15 cellular contexts compared by ENCODE assay signal in the genomic region with DNA sequence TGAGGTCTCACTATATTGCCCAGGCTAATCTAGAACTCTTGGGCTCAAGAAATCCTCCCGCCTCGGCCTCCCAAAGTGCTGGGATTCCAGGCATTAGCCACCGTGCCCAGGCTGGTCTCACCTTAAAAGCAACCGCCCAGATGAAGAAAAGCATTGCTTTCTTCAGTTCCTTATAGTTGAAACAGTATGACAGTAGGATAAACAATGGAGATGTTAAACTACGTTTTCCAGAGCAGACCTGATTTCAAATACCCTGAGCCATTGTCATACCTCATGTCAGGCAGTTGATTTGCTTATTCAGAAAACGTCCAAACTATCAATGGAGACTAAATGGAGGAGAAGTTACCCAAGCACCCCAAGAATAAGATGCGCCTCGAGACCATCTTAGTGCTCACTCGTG. TPM values are rescaled to one million over a fixed set of nuclear protein-coding genes. Genes with fewer than 3 reads are reported as not detected.
DNase-seq lines count a peak whose midpoint lies in the region; ATAC-seq and TF ChIP-seq lines count a peak whose summit lies in the region.
"Had no signal": no experiment of that assay in that cellular context is flagged by ENCODE, and none has a peak within 500 bp of the region (broad histone marks: within the 10 kb centered on the region; RNA-seq: fewer than 3 reads in every experiment).

No MANE protein-coding gene starts in this region.

- no peaks in the 10 kb centered on the region for H3K9me3 Mint-ChIP-seq in T-helper 2 cell treated with Interferon-gamma antibody and Interleukin-4, amounts not matched to agents 5 μg/mL and 100 μg/mL, for 36 hours
- H3K9me3 Mint-ChIP-seq: dendritic cell treated with granulocyte-macrophage colony-stimulating factor and Interleukin-4, amounts not matched to agents 40 ng/mL and 50 ng/mL, for 4 days had no signal

- CTCF ChIA-PET in OCI-LY7 (lab: Charles Lee; ENCODE audit: unreplicated experiment) = interaction anchor here (1.1 kb wide), 1 partner anchor 28 kb away, joined by 3 read pairs; no protein-coding TSS in a partner anchor

- H3K79me2 ChIP-seq in OCI-LY7 (ENCODE audit: insufficient read depth, low read depth, low read length) = peaks cover 19% of the 10 kb centered on the region; the same call in 1 of the 2 replicates

- DNase-seq in T-helper 2 cell treated with Interferon-gamma antibody and Interleukin-4, amounts not matched to agents 5 μg/mL and 100 μg/mL, for 36 hours (ENCODE audit: low spot score) = no peak
- DNase-seq in T-helper 2 cell = no peak
- peak; percentile 50 for DNase-seq in OCI-LY7 (ENCODE audit: low spot score)
- DNase-seq in activated CD4-positive, CD25-positive, alpha-beta regulatory T cell treated with anti-CD3 and anti-CD28 coated beads, Interleukin-2, amount 50 U/mL, for 72 hours = no peak
- DNase-seq in C1 segment of cervical spinal cord (lab: John Stamatoyannopoulos, UW) = no peak
- DNase-seq in nucleus accumbens (lab: John Stamatoyannopoulos, UW) = no peak
- DNase-seq: Calu3, NCI-H187, NCI-H748 treated with DMSO at 0.1 percent for 48 hours, right cardiac atrium had no signal

- no peaks in the 10 kb centered on the region for H4K20me1 ChIP-seq in OCI-LY7 (ENCODE audit: insufficient read depth, low read length)

- H3K36me3 ChIP-seq in OCI-LY7 (ENCODE audit: insufficient read depth, low read length) (no peaks in the 10 kb centered on the region), skeletal muscle tissue (ENCODE audit: control insufficient read depth in 3 of 3, insufficient read depth in 3 of 3, low read length in 3 of 3) (no peaks in the 10 kb centered on the region)
- H3K36me3 ChIP-seq: thoracic aorta had no signal

- no peak overlapping the region for H3K27ac Mint-ChIP-seq in T-helper 2 cell treated with Interferon-gamma antibody and Interleukin-4, amounts not matched to agents 5 μg/mL and 100 μg/mL, for 36 hours
- H3K27ac Mint-ChIP-seq: dendritic cell treated with granulocyte-macrophage colony-stimulating factor and Interleukin-4, amounts not matched to agents 40 ng/mL and 50 ng/mL, for 4 days had no signal

- intact Hi-C loops in OCI-LY7 (cut with micrococcal nuclease; ENCODE audit: unreplicated experiment) = loop anchor here (1.0 to 5.0 kb wide), 2 partner anchors 27 to 778 kb away; no protein-coding TSS in a partner anchor

- peak; percentile 17; the same call in 1 of the 2 replicates for TF ChIP-seq CTCF in OCI-LY7 (conservative IDR thresholded peaks at IDR 0.05; ENCODE audit: low read length)

- no peaks in the 10 kb centered on the region for H3K27me3 Mint-ChIP-seq in T-helper 2 cell treated with Interferon-gamma antibody and Interleukin-4, amounts not matched to agents 5 μg/mL and 100 μg/mL, for 36 hours (ENCODE audit: low read depth)

- peaks cover 25% of the 10 kb centered on the region for H3K4me1 Mint-ChIP-seq in T-helper 2 cell treated with Interferon-gamma antibody and Interleukin-4, amounts not matched to agents 5 μg/mL and 100 μg/mL, for 36 hours (ENCODE audit: low read depth)

- TSS peak; percentile 65 for BruUV-seq in OCI-LY7 (replicated peaks; lab: Mats Ljungman, UMichigan)

- H3K4me1 ChIP-seq in OCI-LY7 (ENCODE audit: insufficient read depth, low read length, poor library complexity, severe bottlenecking) (peaks cover 87% of the 10 kb centered on the region), skeletal muscle tissue (ENCODE audit: control insufficient read depth in 3 of 3, insufficient read depth in 3 of 3, low read length in 3 of 3) (peaks cover 0 to 7% (median 6%) of the 10 kb centered on the region in 3 donors)

- H3K4me2 ChIP-seq in OCI-LY7 (ENCODE audit: low read length) = peak overlapping the region; percentile 97

- H3K4me3 ChIP-seq in OCI-LY7 (ENCODE audit: low read depth, low read length, poor library complexity, severe bottlenecking) (peak overlapping the region; percentile 67), skeletal muscle tissue (ENCODE audit: low read length in 3 of 3) (peak overlapping the region in 1 of 3 donors; percentile 60)

- H3K9ac ChIP-seq in skeletal muscle tissue (ENCODE audit: low read depth in 1 of 3, low read length in 3 of 3) = peak overlapping the region in 2 of 3 donors; percentile 79 to 85

- H3K27ac ChIP-seq in OCI-LY7 (ENCODE audit: low read depth, low read length, poor library complexity, severe bottlenecking) (peak overlapping the region; percentile 94), skeletal muscle tissue (ENCODE audit: low read depth, low read length) (peak overlapping the region; percentile 93)
- H3K27ac ChIP-seq: 22Rv1 had no signal

- H2AFZ ChIP-seq in OCI-LY7 (ENCODE audit: low read length) = peak overlapping the region; percentile 72; the same call in 1 of the 2 replicates

- peak overlapping the region; percentile 76 for H3K4me3 Mint-ChIP-seq in T-helper 2 cell treated with Interferon-gamma antibody and Interleukin-4, amounts not matched to agents 5 μg/mL and 100 μg/mL, for 36 hours
- H3K4me3 Mint-ChIP-seq: dendritic cell treated with granulocyte-macrophage colony-stimulating factor and Interleukin-4, amounts not matched to agents 40 ng/mL and 50 ng/mL, for 4 days had no signal

- H3K9me3 ChIP-seq in OCI-LY7 (ENCODE audit: low read length) (no peaks in the 10 kb centered on the region), skeletal muscle tissue (ENCODE audit: control insufficient read depth in 3 of 3, low read length in 3 of 3) (no peaks in the 10 kb centered on the region)
- H3K9me3 ChIP-seq: thoracic aorta had no signal

- ATAC-seq in GM21576 (IDR thresholded peaks at IDR 0.05; ENCODE audit: unreplicated experiment) = peak; percentile 7

- no peaks in the 10 kb centered on the region for H3K36me3 Mint-ChIP-seq in T-helper 2 cell treated with Interferon-gamma antibody and Interleukin-4, amounts not matched to agents 5 μg/mL and 100 μg/mL, for 36 hours (ENCODE audit: low read depth)

- no peaks in the 10 kb centered on the region for H3K27me3 ChIP-seq in skeletal muscle tissue (ENCODE audit: control insufficient read depth in 3 of 3, insufficient read depth in 3 of 3, low read length in 3 of 3)

- no peaks in the 10 kb centered on the region for H3K9me2 ChIP-seq in OCI-LY7 (ENCODE audit: insufficient read depth, low read length)

- POLR2A ChIA-PET in OCI-LY7 (lab: Charles Lee) = interaction anchor here (0.8 to 3.5 kb wide), 5 partner anchors 10 to 96 kb away, joined by 3 to 33 read pairs (median 3); no protein-coding TSS in a partner anchor

RNA-seq across cellular contexts. Expression of a gene that starts 26.3 kb away (rescaled TPM):
- 98.7 and 148 TPM in 2 replicates for total RNA-seq in OCI-LY7 (2014; rRNA removed; shearing (Covaris generic))
- 133 and 169 TPM in 2 replicates for total RNA-seq in OCI-LY7 (2022)
- 69.4 TPM for total RNA-seq in skeletal muscle tissue
